ENCODE assay signal across 13 cellular contexts in the genomic region with DNA sequence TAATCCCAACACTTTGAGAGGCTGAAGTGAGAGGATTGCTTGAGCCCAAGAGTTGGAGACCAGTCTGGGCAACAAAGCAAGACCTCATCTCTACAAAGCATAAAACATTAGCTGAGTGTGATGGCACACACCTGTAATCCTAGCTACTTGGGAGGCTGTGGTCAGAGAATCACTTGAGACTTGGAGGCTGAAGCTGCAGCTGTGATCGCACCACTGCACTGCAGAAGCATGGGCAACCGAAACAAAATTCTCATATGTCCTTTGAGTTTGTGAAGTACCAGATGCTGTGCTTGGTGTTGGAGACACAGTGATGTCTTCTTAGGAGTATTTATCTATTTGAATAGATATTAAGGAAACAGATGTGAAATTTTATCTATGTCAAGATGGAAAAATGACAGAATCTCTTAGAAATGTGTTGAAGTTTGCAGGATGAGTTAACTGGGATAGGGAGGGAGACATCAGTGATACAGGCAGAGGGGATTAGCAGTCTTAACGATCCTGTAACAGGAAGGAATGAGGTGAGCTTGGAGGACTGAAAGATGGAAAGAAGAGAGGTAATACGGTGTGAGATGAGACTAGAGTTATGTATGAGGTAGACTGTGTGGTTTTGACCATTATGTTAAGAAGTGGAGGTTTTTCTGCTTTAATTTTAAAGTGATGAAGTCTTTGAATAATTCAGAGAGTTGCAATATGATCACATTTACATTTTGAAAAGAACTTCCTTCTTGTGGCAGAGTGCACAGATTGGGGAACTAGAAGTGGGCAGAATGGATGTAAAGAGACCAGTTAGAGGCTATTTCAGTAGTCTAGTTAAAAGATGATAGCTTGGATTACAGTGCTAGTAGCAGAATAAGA. TPM values are rescaled to one million over a fixed set of nuclear protein-coding genes. Genes with fewer than 3 reads are reported as not detected.
DNase-seq lines count a peak whose midpoint lies in the region; ATAC-seq, FAIRE-seq and TF ChIP-seq lines count a peak whose summit lies in the region.
"Had no signal": no experiment of that assay in that cellular context is flagged by ENCODE, and none has a peak within 500 bp of the region (broad histone marks: within the 10 kb centered on the region; RNA-seq: fewer than 3 reads in every experiment).

No MANE protein-coding gene starts in this region.

- no peak overlapping the region for H3K4me3 Mint-ChIP-seq in naive thymus-derived CD4-positive, alpha-beta T cell
- H3K4me3 Mint-ChIP-seq: activated naive CD4-positive, alpha-beta T cell treated with anti-CD3 and anti-CD28 coated beads, Interleukin-2, amount 10 ng/mL, durations not matched to agents 7 days and 5 days had no signal

- no peak overlapping the region for H3K27ac Mint-ChIP-seq in naive thymus-derived CD4-positive, alpha-beta T cell
- H3K27ac Mint-ChIP-seq: activated naive CD4-positive, alpha-beta T cell treated with anti-CD3 and anti-CD28 coated beads, Interleukin-2, amount 10 ng/mL, durations not matched to agents 7 days and 5 days had no signal

- intact Hi-C loops in naive thymus-derived CD4-positive, alpha-beta T cell (cut with micrococcal nuclease), result no loop called here

- H3K27me3 ChIP-seq in naive thymus-derived CD4-positive, alpha-beta T cell (ENCODE audit: control insufficient read depth in 2 of 2, insufficient read depth in 2 of 2, low read length in 2 of 2), result no peaks in the 10 kb centered on the region
- H3K27me3 ChIP-seq: heart right ventricle, right atrium auricular region had no signal

- DNase-seq in GM19239 (ENCODE audit: insufficient read length, low spot score), result no peak
- peak; percentile 43 for DNase-seq in NB4 (ENCODE audit: low read depth)
- DNase-seq in naive thymus-derived CD4-positive, alpha-beta T cell, result no peak
- no peak for DNase-seq in stimulated activated CD8-positive, alpha-beta memory T cell treated with anti-CD3 and anti-CD28 coated beads, Interleukin-4, amount 100 ng/mL, for 48 hours
- no peak for DNase-seq in EL
- no peak for DNase-seq in T-helper 1 cell
- DNase-seq: activated CD4-positive, alpha-beta T cell treated with anti-CD3 and anti-CD28 coated beads for 4 hours; activated naive CD4-positive, alpha-beta T cell treated with anti-CD3 and anti-CD28 coated beads, Interleukin-2, amount 10 ng/mL, durations not matched to agents 7 days and 5 days; dermis blood vessel endothelial cell; heart right ventricle; NCI-H1436 had no signal

- H3K4me3 ChIP-seq in NB4 (ENCODE audit: low read depth, low read length), result no peak overlapping the region
- no peak overlapping the region for H3K4me3 ChIP-seq in naive thymus-derived CD4-positive, alpha-beta T cell (ENCODE audit: low read length)
- H3K4me3 ChIP-seq: heart right ventricle, right atrium auricular region had no signal

- no peaks in the 10 kb centered on the region for H3K9me3 Mint-ChIP-seq in naive thymus-derived CD4-positive, alpha-beta T cell
- H3K9me3 Mint-ChIP-seq: activated naive CD4-positive, alpha-beta T cell treated with anti-CD3 and anti-CD28 coated beads, Interleukin-2, amount 10 ng/mL, durations not matched to agents 7 days and 5 days had no signal

- peaks cover 36 to 55% (median 37%) of the 10 kb centered on the region in 7 donors for H3K4me1 Mint-ChIP-seq in naive thymus-derived CD4-positive, alpha-beta T cell

- no peaks in the 10 kb centered on the region for H3K9me3 ChIP-seq in naive thymus-derived CD4-positive, alpha-beta T cell (ENCODE audit: control insufficient read depth in 2 of 3, low read length in 3 of 3)
- H3K9me3 ChIP-seq: heart right ventricle, right atrium auricular region had no signal

- CTCF ChIA-PET in naive thymus-derived CD4-positive, alpha-beta T cell (lab: Charles Lee), result no interaction called here

- TF ChIP-seq CTCF in NB4 (IDR thresholded peaks at IDR 0.05; ENCODE audit: low read depth, low read length), result no peak

- peak; percentile 42 for FAIRE-seq in GM19239 (lab: Jason Lieb, UNC)

- H3K27me3 Mint-ChIP-seq in naive thymus-derived CD4-positive, alpha-beta T cell, result no peaks in the 10 kb centered on the region
- H3K27me3 Mint-ChIP-seq: activated naive CD4-positive, alpha-beta T cell treated with anti-CD3 and anti-CD28 coated beads, Interleukin-2, amount 10 ng/mL, durations not matched to agents 7 days and 5 days had no signal

- no peak overlapping the region for H3K27ac ChIP-seq in naive thymus-derived CD4-positive, alpha-beta T cell (ENCODE audit: low read depth, low read length)
- H3K27ac ChIP-seq: heart right ventricle, right atrium auricular region had no signal

- peaks cover 24 to 28% of the 10 kb centered on the region in 2 donors for H3K4me1 ChIP-seq in naive thymus-derived CD4-positive, alpha-beta T cell (ENCODE audit: control insufficient read depth in 2 of 2, insufficient read depth in 2 of 2, low read length in 2 of 2)

- no peak for TF ChIP-seq POLR2A in NB4 (IDR thresholded peaks at IDR 0.05; ENCODE audit: extremely low read depth, insufficient read length)

- peaks cover 0 to 21% (median 9%) of the 10 kb centered on the region in 5 donors for H3K36me3 Mint-ChIP-seq in naive thymus-derived CD4-positive, alpha-beta T cell

- POLR2A ChIA-PET in naive thymus-derived CD4-positive, alpha-beta T cell (lab: Charles Lee), result no interaction called here

- peak; percentile 56 for ATAC-seq in HG02610 (IDR thresholded peaks at IDR 0.05; ENCODE audit: unreplicated experiment)
- peak; percentile 66 for ATAC-seq in naive thymus-derived CD4-positive, alpha-beta T cell
- ATAC-seq: heart right ventricle had no signal

- no peaks in the 10 kb centered on the region for H3K36me3 ChIP-seq in naive thymus-derived CD4-positive, alpha-beta T cell (ENCODE audit: control insufficient read depth in 2 of 3, insufficient read depth in 3 of 3, low read length in 3 of 3)
- H3K36me3 ChIP-seq: right atrium auricular region had no signal

RNA-seq across cellular contexts. Expression of a gene that starts 40.1 kb away (rescaled TPM):
- total RNA-seq in naive thymus-derived CD4-positive, alpha-beta T cell, result 100 to 1,000 TPM; 115 to 149 (median 131) TPM
- polyA plus RNA-seq in naive thymus-derived CD4-positive, alpha-beta T cell, result 100 to 1,000 TPM; 109 to 140 TPM
